ENCODE assay signal across 19 cellular contexts in genomic region chr3:102074951-102075350, GRCh38.
DNase-seq lines count a peak whose midpoint lies in the region; ATAC-seq and TF ChIP-seq lines count a peak whose summit lies in the region.
"Had no signal": no experiment of that assay in that cellular context is flagged by ENCODE, and none has a peak within 500 bp of the region (broad histone marks: within the 10 kb centered on the region; RNA-seq: fewer than 3 reads in every experiment).

No MANE protein-coding gene starts in this region.

- no peak overlapping the region for H3K4me3 ChIP-seq in AG10803 (ENCODE audit: low read length)
- H3K4me3 ChIP-seq: MG63 had no signal

- peaks cover 0 to 3% (median 0%) of the 10 kb centered on the region in 3 donors for H3K9me3 Mint-ChIP-seq in T-cell
- H3K9me3 Mint-ChIP-seq in naive thymus-derived CD8-positive, alpha-beta T cell, result peaks cover 0 to 5% (median 0%) of the 10 kb centered on the region in 9 donors
- H3K9me3 Mint-ChIP-seq: CD8-positive, alpha-beta memory T cell had no signal

- POLR2A ChIA-PET in T-cell (lab: Charles Lee), result no interaction called here
- POLR2A ChIA-PET in naive thymus-derived CD8-positive, alpha-beta T cell (lab: Charles Lee), result no interaction called here

- H3K27ac Mint-ChIP-seq in T-cell, result peak overlapping the region; percentile 8 to 16
- peak overlapping the region in 3 of 10 donors; percentile 6 to 43 (median 34) for H3K27ac Mint-ChIP-seq in naive thymus-derived CD8-positive, alpha-beta T cell
- H3K27ac Mint-ChIP-seq: CD8-positive, alpha-beta memory T cell; H9 had no signal

- CTCF ChIA-PET in T-cell (lab: Charles Lee), result interaction anchor here in 1 of 2 donors (1.0 kb wide), 1 partner anchor 9 kb away, joined by 3 read pairs; no protein-coding TSS in a partner anchor

- peaks cover 35 to 45% (median 42%) of the 10 kb centered on the region in 3 donors for H3K4me1 Mint-ChIP-seq in T-cell
- H3K4me1 Mint-ChIP-seq in naive thymus-derived CD8-positive, alpha-beta T cell, result peaks cover 18 to 43% (median 35%) of the 10 kb centered on the region in 4 donors
- H3K4me1 Mint-ChIP-seq: CD8-positive, alpha-beta memory T cell had no signal

- no peak overlapping the region for H3K4me3 Mint-ChIP-seq in T-cell
- no peak overlapping the region for H3K4me3 Mint-ChIP-seq in naive thymus-derived CD8-positive, alpha-beta T cell
- H3K4me3 Mint-ChIP-seq: CD8-positive, alpha-beta memory T cell; H9 had no signal

- no peaks in the 10 kb centered on the region for H3K36me3 Mint-ChIP-seq in T-cell
- no peaks in the 10 kb centered on the region for H3K36me3 Mint-ChIP-seq in naive thymus-derived CD8-positive, alpha-beta T cell

- H3K27me3 Mint-ChIP-seq in T-cell, result no peaks in the 10 kb centered on the region
- H3K27me3 Mint-ChIP-seq in naive thymus-derived CD8-positive, alpha-beta T cell, result no peaks in the 10 kb centered on the region
- H3K27me3 Mint-ChIP-seq: CD8-positive, alpha-beta memory T cell had no signal

- peak; percentile 14 for DNase-seq in AG10803 (ENCODE audit: low read depth)
- DNase-seq in LHCN-M2 (ENCODE audit: low read depth), result peak; percentile 74
- DNase-seq in T-cell, result no peak
- DNase-seq in left kidney (ENCODE audit: low read depth, low spot score), result peak; percentile 92
- no peak for DNase-seq in naive thymus-derived CD8-positive, alpha-beta T cell
- no peak for DNase-seq in NCI-H2029 (lab: John Stamatoyannopoulos, UW)
- no peak for DNase-seq in AML-193 (lab: John Stamatoyannopoulos, UW)
- DNase-seq in activated CD8-positive, alpha-beta memory T cell treated with anti-CD3 and anti-CD28 coated beads, Interleukin-2, amount 50 U/mL, for 48 hours, result no peak
- DNase-seq: ACHN; CD8-positive, alpha-beta memory T cell; EL; H9; KG1; MG63; NCI-H1092 treated with DMSO at 0.1 percent for 48 hours; NCI-H1694 treated with DMSO at 0.1 percent for 48 hours; NCI-H510A treated with DMSO at 0.1 percent for 48 hours; NK-92 treated with Interleukin-12 subunit alpha and Interleukin-12 subunit beta, amount 100 ng/mL, for 24 hours; PC-3 had no signal

- no peak for TF ChIP-seq CTCF in AG10803 (conservative IDR thresholded peaks at IDR 0.05; ENCODE audit: low read length)

- ATAC-seq in T-cell (replicated peaks in 1 of 4), result no peak
- no peak for ATAC-seq in naive thymus-derived CD8-positive, alpha-beta T cell
- ATAC-seq: PC-3 had no signal

Comparison
In these comparisons a context has a peak if more than half of its experiments do, and no peak if none do; other contexts are left out.
1. DNase-seq: peak in AG10803 (single experiment), LHCN-M2 (single experiment) and left kidney (single experiment); none in T-cell (0 of 34), naive thymus-derived CD8-positive, alpha-beta T cell (0 of 10), NCI-H2029 (single experiment), AML-193 (0 of 2) and activated CD8-positive, alpha-beta memory T cell treated with anti-CD3 and anti-CD28 coated beads, Interleukin-2, amount 50 U/mL, for 48 hours (single experiment).